25 cellular contexts compared by ENCODE assay signal in genomic region chr10:117878626-117879025, GRCh38.
"Had no signal": no experiment of that assay in that cellular context is flagged by ENCODE, and none has a peak within 500 bp of the region (broad histone marks: within the 10 kb centered on the region; RNA-seq: fewer than 3 reads in every experiment).

No MANE protein-coding gene starts in this region.

- H3K36me3 Mint-ChIP-seq: natural killer cell treated with Interleukin-12 subunit alpha and Interleukin-12 subunit beta and Interleukin-15 and Interleukin-18, amount 100 ng/mL, for 72 hours; stimulated activated effector memory CD8-positive, alpha-beta T cell treated with anti-CD3 and anti-CD28 coated beads, Interleukin-12 subunit alpha, Interleukin-12 subunit beta, amount 100 ng/mL, for 72 hours; stimulated activated naive B cell treated with anti-CD40 and anti-IgM and Interleukin-4, amounts not matched to agents 10 μg/mL and 1 μg/mL and 100 μg/mL, for 72 hours had no signal

- H3K27me3 Mint-ChIP-seq: natural killer cell treated with Interleukin-12 subunit alpha and Interleukin-12 subunit beta and Interleukin-15 and Interleukin-18, amount 100 ng/mL, for 72 hours had no signal

- H3K9me3 Mint-ChIP-seq: natural killer cell treated with Interleukin-12 subunit alpha and Interleukin-12 subunit beta and Interleukin-15 and Interleukin-18, amount 100 ng/mL, for 72 hours; nephron progenitor cell; stimulated activated effector memory CD8-positive, alpha-beta T cell treated with anti-CD3 and anti-CD28 coated beads, Interleukin-12 subunit alpha, Interleukin-12 subunit beta, amount 100 ng/mL, for 72 hours; stimulated activated naive CD8-positive, alpha-beta T cell treated with anti-CD3 and anti-CD28 coated beads, Interleukin-15, Interleukin-2, amounts not matched to agents 100 ng/mL and 50 ng/mL, for 24 hours had no signal

- H3K27ac Mint-ChIP-seq: natural killer cell treated with Interleukin-12 subunit alpha and Interleukin-12 subunit beta and Interleukin-15 and Interleukin-18, amount 100 ng/mL, for 72 hours; nephron progenitor cell; stimulated activated effector memory CD8-positive, alpha-beta T cell treated with anti-CD3 and anti-CD28 coated beads, Interleukin-12 subunit alpha, Interleukin-12 subunit beta, amount 100 ng/mL, for 72 hours; stimulated activated naive B cell treated with anti-CD40 and anti-IgM and Interleukin-4, amounts not matched to agents 10 μg/mL and 1 μg/mL and 100 μg/mL, for 72 hours; stimulated activated naive CD8-positive, alpha-beta T cell treated with anti-CD3 and anti-CD28 coated beads, Interleukin-15, Interleukin-2, amounts not matched to agents 100 ng/mL and 50 ng/mL, for 24 hours had no signal

- ATAC-seq: pancreas; right cardiac atrium; right lobe of liver; stimulated activated effector memory CD8-positive, alpha-beta T cell treated with anti-CD3 and anti-CD28 coated beads, Interleukin-12 subunit alpha, Interleukin-12 subunit beta, amount 100 ng/mL, for 72 hours; stimulated activated naive B cell treated with anti-CD40 and anti-IgM and Interleukin-4, amounts not matched to agents 10 μg/mL and 1 μg/mL and 100 μg/mL, for 72 hours had no signal

- H3K4me3 Mint-ChIP-seq: natural killer cell treated with Interleukin-12 subunit alpha and Interleukin-12 subunit beta and Interleukin-15 and Interleukin-18, amount 100 ng/mL, for 72 hours; nephron progenitor cell; neural crest cell; stimulated activated effector memory CD8-positive, alpha-beta T cell treated with anti-CD3 and anti-CD28 coated beads, Interleukin-12 subunit alpha, Interleukin-12 subunit beta, amount 100 ng/mL, for 72 hours; stimulated activated naive B cell treated with anti-CD40 and anti-IgM and Interleukin-4, amounts not matched to agents 10 μg/mL and 1 μg/mL and 100 μg/mL, for 72 hours; stimulated activated naive CD8-positive, alpha-beta T cell treated with anti-CD3 and anti-CD28 coated beads, Interleukin-15, Interleukin-2, amounts not matched to agents 100 ng/mL and 50 ng/mL, for 24 hours had no signal

- H3K4me1 Mint-ChIP-seq: neural crest cell; stimulated activated effector memory CD8-positive, alpha-beta T cell treated with anti-CD3 and anti-CD28 coated beads, Interleukin-12 subunit alpha, Interleukin-12 subunit beta, amount 100 ng/mL, for 72 hours; stimulated activated naive B cell treated with anti-CD40 and anti-IgM and Interleukin-4, amounts not matched to agents 10 μg/mL and 1 μg/mL and 100 μg/mL, for 72 hours had no signal

- DNase-seq: nephron progenitor cell; nucleus accumbens; pancreas; right cardiac atrium; right lobe of liver; sigmoid colon; small intestine; stimulated activated CD4-positive, alpha-beta T cell treated with anti-CD3 and anti-CD28 coated beads, Interleukin-15, amount 100 ng/mL, for 24 hours; stimulated activated CD4-positive, alpha-beta T cell treated with anti-CD3 and anti-CD28 coated beads, Interleukin-2, amount 100 ng/mL, for 24 hours; stimulated activated CD4-positive, alpha-beta T cell treated with anti-CD3 and anti-CD28 coated beads, Interleukin-2, amount 100 ng/mL, for 48 hours; stimulated activated CD4-positive, alpha-beta T cell treated with anti-CD3 and anti-CD28 coated beads, Interleukin-4, amount 100 ng/mL, for 24 hours; stimulated activated naive B cell treated with anti-CD40 and anti-IgM and Interleukin-4, amounts not matched to agents 10 μg/mL and 1 μg/mL and 100 μg/mL, for 72 hours; stimulated activated naive CD4-positive, alpha-beta T cell treated with Interleukin-2 at 50 U/mL for 16 hours; stomach; thyroid gland; trophoblast cell; upper lobe of left lung had no signal

- H3K4me3 ChIP-seq: pancreas, prostate gland, right lobe of liver, sigmoid colon, stomach, thoracic aorta, thyroid gland, tibial nerve, upper lobe of left lung, vagina had no signal
